Comparison of ENCODE assay signal across 1 cellular context in genomic region chr12:104064031-104064841, GRCh38.
TF ChIP-seq lines count a peak whose summit lies in the region.

Gene HCFC2 (plus strand): TSS chr12:104064531. CDS start chr12:104064561, 30 bp downstream.

TF ChIP-seq in HEK293, 187 proteins besides CTCF, POLR2A, EP300 and RAD21 (continued from another document):
- no peak for TF ChIP-seq ZNF768 (tag by site-specific recombination; IDR thresholded peaks at IDR 0.05)
